ENCODE assay signal across 18 cellular contexts in the genomic region with DNA sequence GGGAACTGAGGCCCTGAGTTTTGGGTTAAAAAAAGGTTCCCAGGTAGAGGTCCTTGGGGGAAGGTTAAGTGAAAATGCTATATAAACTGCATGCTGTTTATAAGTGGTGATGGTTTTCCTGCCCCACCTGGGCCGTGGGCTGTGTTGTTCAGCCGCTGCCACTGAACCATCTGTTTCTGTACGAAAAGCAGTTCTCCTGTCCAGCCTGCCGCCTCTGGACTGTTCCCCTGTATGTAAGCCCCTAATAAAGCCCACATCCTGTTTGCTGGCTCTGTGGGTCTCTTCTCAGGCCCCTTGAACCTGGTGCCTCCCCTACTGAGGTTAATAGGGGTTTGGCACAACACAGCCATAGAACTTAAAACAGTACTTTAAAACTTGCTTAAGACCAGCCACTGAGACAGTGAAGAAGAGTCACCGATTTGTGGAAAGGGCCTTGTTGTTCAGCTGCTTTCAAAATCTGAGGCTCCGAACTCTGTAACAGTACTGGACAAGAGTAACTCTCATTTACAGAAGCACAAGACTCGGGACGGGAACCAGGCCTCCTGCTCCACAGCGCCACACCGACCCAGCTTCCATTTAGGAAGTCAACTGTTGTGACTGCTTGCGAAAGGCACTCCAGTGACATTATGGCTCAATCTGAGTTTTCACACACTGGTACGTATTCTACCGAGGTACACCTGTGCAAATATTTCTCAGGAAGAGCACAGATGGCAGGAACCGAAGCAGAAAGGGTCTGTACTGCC.
DNase-seq lines count a peak whose midpoint lies in the region; ATAC-seq, FAIRE-seq and TF ChIP-seq lines count a peak whose summit lies in the region.
"Had no signal": no experiment of that assay in that cellular context is flagged by ENCODE, and none has a peak within 500 bp of the region (broad histone marks: within the 10 kb centered on the region; RNA-seq: fewer than 3 reads in every experiment).

No MANE protein-coding gene starts in this region.

- peak overlapping the region; percentile 33 to 34; a peak in 3 of 6 replicates for H3K27ac ChIP-seq in A549
- H3K27ac ChIP-seq: HL-60 had no signal

- ATAC-seq in A549 = no peak
- peak; percentile 46 for ATAC-seq in left lobe of liver
- no peak for ATAC-seq in HG02938 (IDR thresholded peaks at IDR 0.05; ENCODE audit: unreplicated experiment)
- ATAC-seq: activated T-helper 17 cell treated with anti-CD3 and anti-CD28 coated beads, Interleukin-2, amount 50 U/mL, for 72 hours; effector memory CD8-positive, alpha-beta T cell; stimulated activated effector memory CD8-positive, alpha-beta T cell treated with anti-CD3 and anti-CD28 coated beads, Interleukin-12 subunit alpha, Interleukin-12 subunit beta, amount 100 ng/mL, for 72 hours had no signal

- TF ChIP-seq POLR2A in A549 (IDR thresholded peaks at IDR 0.05; ENCODE audit: low read length) = no peak

- H3K4me2 ChIP-seq in A549 = no peak overlapping the region

- 91% methylated on average over 14 of the region's 14 CpGs for WGBS in A549 (ENCODE audit: missing lambda C conversion rate)

- no peak for TF ChIP-seq RAD21 in A549 (conservative IDR thresholded peaks at IDR 0.05 in 1 of 2, IDR thresholded peaks at IDR 0.05 in 1 of 2)

- TF ChIP-seq EP300 in A549 (IDR thresholded peaks at IDR 0.05) = no peak

- H3K9me3 ChIP-seq in A549 = no peaks in the 10 kb centered on the region

- DNase-seq in A549 (ENCODE audit: low read depth in 1 of 2, low spot score in 1 of 2) = no peak
- DNase-seq in NCI-H1092 (lab: John Stamatoyannopoulos, UW) = peak; percentile 89
- DNase-seq in NCI-H460 (ENCODE audit: extremely low read depth, low read depth) = peak; percentile 54
- DNase-seq in left lobe of liver (ENCODE audit: low spot score) = peak; percentile 81
- DNase-seq in DMS 273 (lab: John Stamatoyannopoulos, UW; ENCODE audit: unreplicated experiment) = no peak
- no peak for DNase-seq in A172 (ENCODE audit: low spot score)
- DNase-seq in activated gamma-delta T cell (lab: John Stamatoyannopoulos, UW) = no peak
- DNase-seq: activated CD4-positive, alpha-beta T cell treated with anti-CD3 and anti-CD28 coated beads for 48 hours; effector memory CD8-positive, alpha-beta T cell; foreskin fibroblast; immature natural killer cell; PC-3; retina; stimulated activated CD4-positive, alpha-beta T cell treated with anti-CD3 and anti-CD28 coated beads, Interleukin-2, amount 100 ng/mL, for 48 hours had no signal

- CTCF ChIA-PET in A549 (lab: Yijun Ruan, JAX) = interaction anchor here (0.5 to 0.9 kb wide), 4 partner anchors 11 to 55 kb away, joined by 3 read pairs; no protein-coding TSS in a partner anchor

- no peak overlapping the region for H3K4me3 ChIP-seq in A549

- peaks cover 38% of the 10 kb centered on the region for H3K4me1 ChIP-seq in A549

- POLR2A ChIA-PET in A549 (lab: Yijun Ruan, JAX) = no interaction called here

- no peak for FAIRE-seq in A549 (lab: Jason Lieb, UNC)

- TF ChIP-seq CTCF in A549 (IDR thresholded peaks at IDR 0.05) = no peak

TF ChIP-seq in A549, 52 proteins besides CTCF, POLR2A, EP300 and RAD21:
- TF ChIP-seq EHMT2 (IDR thresholded peaks at IDR 0.05; ENCODE audit: low read depth) (no peak), ESRRA (IDR thresholded peaks at IDR 0.05; ENCODE audit: borderline replicate concordance, low read length) (no peak), NPAS2 (CRISPR knock-in tag; IDR thresholded peaks at IDR 0.05; ENCODE audit: borderline replicate concordance) (no peak), KDM5A (IDR thresholded peaks at IDR 0.05) (no peak), SREBF2 (IDR thresholded peaks at IDR 0.05) (no peak)
- TF ChIP-seq, protein P1, sequence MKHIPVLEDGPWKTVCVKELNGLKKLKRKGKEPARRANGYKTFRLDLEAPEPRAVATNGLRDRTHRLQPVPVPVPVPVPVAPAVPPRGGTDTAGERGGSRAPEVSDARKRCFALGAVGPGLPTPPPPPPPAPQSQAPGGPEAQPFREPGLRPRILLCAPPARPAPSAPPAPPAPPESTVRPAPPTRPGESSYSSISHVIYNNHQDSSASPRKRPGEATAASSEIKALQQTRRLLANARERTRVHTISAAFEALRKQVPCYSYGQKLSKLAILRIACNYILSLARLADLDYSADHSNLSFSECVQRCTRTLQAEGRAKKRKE (CRISPR knock-in tag; IDR thresholded peaks at IDR 0.05; ENCODE audit: low read depth) = no peak
- TF ChIP-seq, protein P2, sequence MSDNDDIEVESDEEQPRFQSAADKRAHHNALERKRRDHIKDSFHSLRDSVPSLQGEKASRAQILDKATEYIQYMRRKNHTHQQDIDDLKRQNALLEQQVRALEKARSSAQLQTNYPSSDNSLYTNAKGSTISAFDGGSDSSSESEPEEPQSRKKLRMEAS (IDR thresholded peaks at IDR 0.05) = no peak
TF ChIP-seq in A549: peak in this region for 0.

Comparison
In these comparisons a context has a peak if more than half of its experiments do, and no peak if none do; other contexts are left out.
1. DNase-seq: peak in NCI-H1092 (single experiment), NCI-H460 (single experiment) and left lobe of liver (single experiment); none in A549 (0 of 2), DMS 273 (single experiment), A172 (single experiment) and activated gamma-delta T cell (single experiment).